In the genomic region with DNA sequence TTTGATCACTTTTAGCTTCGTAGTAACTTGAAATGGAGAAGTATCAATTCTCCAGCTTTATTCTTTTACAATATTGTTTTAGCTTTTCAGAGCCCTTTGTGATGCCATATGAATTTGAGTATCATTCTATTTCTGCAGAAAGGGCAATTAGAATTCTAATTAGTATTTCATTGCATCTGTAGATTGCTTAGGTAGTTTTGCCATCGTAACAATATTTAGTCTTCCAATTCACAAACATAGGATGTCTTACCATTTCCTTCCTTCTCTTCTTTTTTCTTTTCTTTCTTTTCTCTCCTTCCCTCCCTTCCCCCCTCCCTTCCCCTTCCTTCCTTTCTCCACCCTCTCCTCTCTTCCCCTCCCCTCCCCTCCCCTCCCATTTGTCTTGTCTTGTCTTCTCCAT, we compare ENCODE assay signal across 26 cellular contexts.
DNase-seq lines count a peak whose midpoint lies in the region; ATAC-seq, FAIRE-seq and TF ChIP-seq lines count a peak whose summit lies in the region.
"Had no signal": no experiment of that assay in that cellular context is flagged by ENCODE, and none has a peak within 500 bp of the region (broad histone marks: within the 10 kb centered on the region; RNA-seq: fewer than 3 reads in every experiment).

No MANE protein-coding gene starts in this region.

- H3K27me3 ChIP-seq in astrocyte (ENCODE audit: insufficient read depth, low read length), result no peaks in the 10 kb centered on the region
- H3K27me3 ChIP-seq in K562 (ENCODE audit: control insufficient read depth in 2 of 2, insufficient read depth in 2 of 2, low read length in 2 of 2), result no peaks in the 10 kb centered on the region
- no peaks in the 10 kb centered on the region for H3K27me3 ChIP-seq in endodermal cell (ENCODE audit: control insufficient read depth, insufficient read depth, low read length, poor library complexity, severe bottlenecking)
- H3K27me3 ChIP-seq in upper lobe of left lung, result no peaks in the 10 kb centered on the region
- H3K27me3 ChIP-seq: BE2C, BLaER1 had no signal

- peaks cover 10% of the 10 kb centered on the region for H3K36me3 ChIP-seq in astrocyte (ENCODE audit: insufficient read depth, low read length)
- H3K36me3 ChIP-seq in K562 (ENCODE audit: control insufficient read depth, insufficient read depth, low read length), result peaks cover 44% of the 10 kb centered on the region
- peaks cover 41% of the 10 kb centered on the region for H3K36me3 ChIP-seq in endodermal cell (ENCODE audit: control insufficient read depth, insufficient read depth, low read length)
- peaks cover 0 to 31% (median 6%) of the 10 kb centered on the region in 4 donors for H3K36me3 ChIP-seq in upper lobe of left lung

- in situ Hi-C loops in K562 (cut with MboI), result no loop called here

- H3K27ac ChIP-seq in astrocyte (ENCODE audit: low read depth, low read length) (no peak overlapping the region), K562 (ENCODE audit: extremely low read depth, low read depth, low read length) (no peak overlapping the region), endodermal cell (ENCODE audit: low read depth, low read length) (no peak overlapping the region), upper lobe of left lung (no peak overlapping the region)
- H3K27ac ChIP-seq: BLaER1 had no signal

- H3K79me2 ChIP-seq in astrocyte (ENCODE audit: insufficient read depth, low read length) (peaks cover 3% of the 10 kb centered on the region), K562 (ENCODE audit: control insufficient read depth, insufficient read depth, low read length) (0 out of 3 replicates have a peak, but pooled peaks cover 4% of the 10 kb centered on the region)

- H3K4me1 Mint-ChIP-seq in astrocyte (ENCODE audit: low read depth, unreplicated experiment) (no peaks in the 10 kb centered on the region), endodermal cell (peaks cover 5% of the 10 kb centered on the region)
- H3K4me1 Mint-ChIP-seq: CD14-positive monocyte; CD8-positive, alpha-beta memory T cell had no signal

- H3K9me3 ChIP-seq in astrocyte (ENCODE audit: insufficient read depth, low read depth, low read length) (peaks cover 6% of the 10 kb centered on the region), K562 (replicated peaks; ENCODE audit: control insufficient read depth, insufficient read depth, low read depth, low read length) (peaks cover 4% of the 10 kb centered on the region), endodermal cell (ENCODE audit: control insufficient read depth, low read length) (peaks cover 28% of the 10 kb centered on the region), upper lobe of left lung (peaks cover 0 to 13% (median 10%) of the 10 kb centered on the region in 4 donors)
- H3K9me3 ChIP-seq: BE2C had no signal

- intact Hi-C loops in K562 (cut with micrococcal nuclease), result no loop called here

- POLR2A ChIA-PET in K562 (lab: Yijun Ruan, JAX), result interaction anchor here (1.1 to 1.4 kb wide), 3 partner anchors 12 to 32 kb away, joined by 3 to 5 read pairs (median 4); no protein-coding TSS in a partner anchor

- H3K4me3 Mint-ChIP-seq in astrocyte (ENCODE audit: unreplicated experiment), result no peak overlapping the region
- H3K4me3 Mint-ChIP-seq in endodermal cell, result no peak overlapping the region
- H3K4me3 Mint-ChIP-seq: CD14-positive monocyte; CD4-positive, alpha-beta memory T cell; CD4-positive, CD25-positive, alpha-beta regulatory T cell; CD8-positive, alpha-beta memory T cell had no signal

- no peak for ATAC-seq in K562
- no peak for ATAC-seq in upper lobe of left lung (ENCODE audit: low FRiP score in 2 of 2)

- peaks cover 8% of the 10 kb centered on the region for H3K36me3 Mint-ChIP-seq in astrocyte (ENCODE audit: low read depth, unreplicated experiment)
- H3K36me3 Mint-ChIP-seq in endodermal cell (ENCODE audit: low read depth), result peaks cover 43% of the 10 kb centered on the region

- DNase-seq in astrocyte (ENCODE audit: low read depth) (no peak), K562 (ENCODE audit: extremely low read depth in 1 of 4, low spot score in 3 of 4) (no peak), endodermal cell (no peak), upper lobe of left lung (no peak)
- DNase-seq in effector CD4-positive, alpha-beta T cell, result no peak
- DNase-seq: 8988T; ACHN; BE2C; C1 segment of cervical spinal cord; CD4-positive, alpha-beta memory T cell; CD4-positive, CD25-positive, alpha-beta regulatory T cell; CD8-positive, alpha-beta memory T cell; COR-L47; DMS 273 treated with DMSO at 0.1 percent for 48 hours; DMS153; DMS53; DMS79; DND-41; EL; GDM1 had no signal

- no peak for TF ChIP-seq RAD21 in K562 (CRISPR knock-in tag; conservative IDR thresholded peaks at IDR 0.05 in 1 of 2, IDR thresholded peaks at IDR 0.05 in 1 of 2)

- H4K20me1 ChIP-seq in astrocyte (ENCODE audit: insufficient read depth, low read length) (peaks cover 12% of the 10 kb centered on the region), K562 (replicated peaks; ENCODE audit: control insufficient read depth, insufficient read depth, low read length) (no peaks in the 10 kb centered on the region)
- H4K20me1 ChIP-seq: BLaER1 had no signal

- H3K27ac Mint-ChIP-seq in astrocyte (ENCODE audit: unreplicated experiment) (no peak overlapping the region), endodermal cell (no peak overlapping the region)
- H3K27ac Mint-ChIP-seq: CD14-positive monocyte; CD4-positive, CD25-positive, alpha-beta regulatory T cell had no signal

- H3K9me3 Mint-ChIP-seq in astrocyte (ENCODE audit: unreplicated experiment) (no peaks in the 10 kb centered on the region), endodermal cell (peaks cover 14% of the 10 kb centered on the region)

- CTCF ChIA-PET in K562 (lab: Yijun Ruan, JAX; ENCODE audit: low intra/inter-chr PET ratio), result no interaction called here

- no peaks in the 10 kb centered on the region for H3K27me3 Mint-ChIP-seq in astrocyte (ENCODE audit: low read depth, unreplicated experiment)
- H3K27me3 Mint-ChIP-seq in endodermal cell (ENCODE audit: insufficient read depth), result no peaks in the 10 kb centered on the region
- H3K27me3 Mint-ChIP-seq: CD4-positive, alpha-beta memory T cell; CD4-positive, CD25-positive, alpha-beta regulatory T cell; CD8-positive, alpha-beta memory T cell had no signal

- H3K9me1 ChIP-seq in K562 (ENCODE audit: control insufficient read depth, insufficient read depth, low read length), result no peaks in the 10 kb centered on the region

- H3K4me2 ChIP-seq in astrocyte (ENCODE audit: low read length), result no peak overlapping the region
- no peak overlapping the region for H3K4me2 ChIP-seq in K562 (ENCODE audit: insufficient read depth, low read length)
- H3K4me2 ChIP-seq: BLaER1 had no signal

- TF ChIP-seq CTCF in astrocyte (IDR thresholded peaks at IDR 0.05; ENCODE audit: insufficient read depth, low read depth, low read length) (no peak), K562 (IDR thresholded peaks at IDR 0.05 in 2 of 3, conservative IDR thresholded peaks at IDR 0.05 in 1 of 3; ENCODE audit: insufficient read depth in 2 of 3, low read depth in 1 of 3, low read length in 3 of 3) (no peak), endodermal cell (conservative IDR thresholded peaks at IDR 0.05) (no peak), upper lobe of left lung (IDR thresholded peaks at IDR 0.05) (no peak)

- no peak overlapping the region for H2AFZ ChIP-seq in astrocyte (ENCODE audit: low read depth, low read length)
- H2AFZ ChIP-seq in K562 (ENCODE audit: low read depth, low read length), result no peak overlapping the region

- TF ChIP-seq EP300 in K562 (IDR thresholded peaks at IDR 0.05; ENCODE audit: low read length) (no peak), upper lobe of left lung (IDR thresholded peaks at IDR 0.05) (no peak)

- H3K9ac ChIP-seq in astrocyte (ENCODE audit: low read length) (no peak overlapping the region), K562 (ENCODE audit: insufficient read depth in 1 of 2, low read depth in 2 of 2, low read length in 2 of 2) (no peak overlapping the region), endodermal cell (ENCODE audit: extremely low read depth, low read length, poor library complexity, severe bottlenecking) (no peak overlapping the region)
- H3K9ac ChIP-seq: BLaER1 had no signal

- H3K4me3 ChIP-seq in astrocyte (ENCODE audit: insufficient read depth, low read depth, low read length) (no peak overlapping the region), K562 (no peak overlapping the region), endodermal cell (ENCODE audit: low read length) (peak overlapping the region; percentile 30), upper lobe of left lung (no peak overlapping the region)
- H3K4me3 ChIP-seq: BLaER1, GM12878 had no signal

- TF ChIP-seq POLR2A in K562 (conservative IDR thresholded peaks at IDR 0.05), result no peak
- TF ChIP-seq POLR2A in upper lobe of left lung (IDR thresholded peaks at IDR 0.05), result no peak

- BruUV-seq in K562 (replicated peaks; lab: Mats Ljungman, UMichigan), result no TSS peak

- FAIRE-seq in astrocyte (lab: Jason Lieb, UNC), result peak; percentile 34
- FAIRE-seq in K562 (lab: Jason Lieb, UNC), result no peak
- FAIRE-seq: A204.1, GM12878, GM12892, GM18507 had no signal

- H3K4me1 ChIP-seq in astrocyte (ENCODE audit: insufficient read depth, low read length), result no peaks in the 10 kb centered on the region
- peaks cover 0 to 7% of the 10 kb centered on the region in 2 experiments; a peak in 4 of 5 replicates for H3K4me1 ChIP-seq in K562 (replicated peaks in 1 of 2; ENCODE audit: control insufficient read depth in 2 of 2, insufficient read depth in 2 of 2, low read length in 2 of 2)
- no peaks in the 10 kb centered on the region for H3K4me1 ChIP-seq in endodermal cell (ENCODE audit: control insufficient read depth, insufficient read depth, low read length)
- H3K4me1 ChIP-seq in upper lobe of left lung, result no peaks in the 10 kb centered on the region
- H3K4me1 ChIP-seq: BE2C, BLaER1 had no signal

- 90% methylated on average over 2 of the region's 2 CpGs for WGBS in K562 (ENCODE audit: insufficient coverage, low coverage, missing lambda C conversion rate)
- 88 to 94% methylated on average over 1 to 2 of the region's 2 CpGs for WGBS in endodermal cell (ENCODE audit: insufficient coverage in 1 of 2, insufficient read length in 1 of 2), 2 experiments
- WGBS in upper lobe of left lung, 2 donors, result 97 to 98% methylated on average over 2 of the region's 2 CpGs

TF ChIP-seq in K562, 482 proteins besides CTCF, POLR2A, EP300 and RAD21 (continues in another document):
- TF ChIP-seq FOXA3 (CRISPR knock-in tag; conservative IDR thresholded peaks at IDR 0.05 in 1 of 2, IDR thresholded peaks at IDR 0.05 in 1 of 2) (no peak), HNRNPUL1 (IDR thresholded peaks at IDR 0.05; ENCODE audit: low read length) (no peak)
- TF ChIP-seq, protein P1, sequence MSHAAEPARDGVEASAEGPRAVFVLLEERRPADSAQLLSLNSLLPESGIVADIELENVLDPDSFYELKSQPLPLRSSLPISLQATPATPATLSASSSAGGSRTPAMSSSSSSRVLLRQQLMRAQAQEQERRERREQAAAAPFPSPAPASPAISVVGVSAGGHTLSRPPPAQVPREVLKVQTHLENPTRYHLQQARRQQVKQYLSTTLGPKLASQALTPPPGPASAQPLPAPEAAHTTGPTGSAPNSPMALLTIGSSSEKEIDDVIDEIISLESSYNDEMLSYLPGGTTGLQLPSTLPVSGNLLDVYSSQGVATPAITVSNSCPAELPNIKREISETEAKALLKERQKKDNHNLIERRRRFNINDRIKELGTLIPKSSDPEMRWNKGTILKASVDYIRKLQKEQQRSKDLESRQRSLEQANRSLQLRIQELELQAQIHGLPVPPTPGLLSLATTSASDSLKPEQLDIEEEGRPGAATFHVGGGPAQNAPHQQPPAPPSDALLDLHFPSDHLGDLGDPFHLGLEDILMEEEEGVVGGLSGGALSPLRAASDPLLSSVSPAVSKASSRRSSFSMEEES (CRISPR knock-in tag; IDR thresholded peaks at IDR 0.05), result no peak
